Comparison of ENCODE assay signal across 1 cellular context in the genomic region with DNA sequence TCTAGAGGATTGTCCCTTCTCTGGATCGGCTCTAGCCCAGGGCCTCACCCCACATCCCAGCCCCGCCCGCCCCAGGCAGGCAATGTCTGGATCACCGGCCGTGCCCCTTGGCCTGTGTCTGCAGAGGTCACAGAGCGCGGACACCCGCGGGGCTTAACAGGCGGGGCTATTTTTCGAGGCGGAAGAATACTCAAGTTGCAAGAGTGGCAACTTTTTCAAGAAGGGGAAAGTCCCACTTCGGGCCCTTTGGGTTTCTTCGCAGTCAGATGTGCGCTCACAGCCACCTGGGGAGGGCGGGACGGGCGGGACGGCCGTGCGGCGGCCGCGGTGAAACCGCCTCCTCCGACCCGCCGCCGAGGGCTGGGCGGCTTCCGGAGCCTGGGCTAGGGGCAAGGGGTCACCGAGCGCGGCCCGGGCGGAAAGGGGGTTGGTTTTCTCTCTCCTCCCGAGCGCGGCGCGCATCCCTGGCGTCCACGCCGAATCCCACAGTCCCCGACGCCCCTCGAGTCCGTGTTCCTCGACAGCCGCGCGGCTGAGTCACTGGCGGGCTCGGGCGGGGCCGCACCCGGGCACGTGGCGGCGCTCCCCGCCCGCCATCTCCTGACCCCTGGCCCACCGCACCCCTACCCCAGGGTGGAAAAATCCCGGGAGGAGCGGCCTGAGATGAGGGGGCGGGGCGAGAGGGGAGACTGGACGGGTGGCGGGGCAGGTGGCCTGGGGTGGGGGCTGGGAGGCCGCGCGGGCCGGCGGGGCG.
A peak's percentile ranks its signal among the peaks of the same experiment; 100 is the strongest.
TF ChIP-seq lines count a peak whose summit lies in the region.

No MANE protein-coding gene starts in this region.

TF ChIP-seq in HepG2, 621 proteins besides CTCF, POLR2A, EP300 and RAD21 (continued from another document and continues in another):
- TF ChIP-seq ZNF549 (CRISPR knock-in tag; IDR thresholded peaks at IDR 0.05), result no peak
- TF ChIP-seq, protein P1, sequence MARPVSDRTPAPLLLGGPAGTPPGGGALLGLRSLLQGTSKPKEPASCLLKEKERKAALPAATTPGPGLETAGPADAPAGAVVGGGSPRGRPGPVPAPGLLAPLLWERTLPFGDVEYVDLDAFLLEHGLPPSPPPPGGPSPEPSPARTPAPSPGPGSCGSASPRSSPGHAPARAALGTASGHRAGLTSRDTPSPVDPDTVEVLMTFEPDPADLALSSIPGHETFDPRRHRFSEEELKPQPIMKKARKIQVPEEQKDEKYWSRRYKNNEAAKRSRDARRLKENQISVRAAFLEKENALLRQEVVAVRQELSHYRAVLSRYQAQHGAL (CRISPR knock-in tag; IDR thresholded peaks at IDR 0.05; ENCODE audit: not compliant biosample characterization), result no peak
- TF ChIP-seq KDM5A (IDR thresholded peaks at IDR 0.05; ENCODE audit: borderline replicate concordance, low read length), result no peak
- no peak for TF ChIP-seq ZNF34 (CRISPR knock-in tag; IDR thresholded peaks at IDR 0.05; ENCODE audit: borderline replicate concordance)
- TF ChIP-seq, protein P2, sequence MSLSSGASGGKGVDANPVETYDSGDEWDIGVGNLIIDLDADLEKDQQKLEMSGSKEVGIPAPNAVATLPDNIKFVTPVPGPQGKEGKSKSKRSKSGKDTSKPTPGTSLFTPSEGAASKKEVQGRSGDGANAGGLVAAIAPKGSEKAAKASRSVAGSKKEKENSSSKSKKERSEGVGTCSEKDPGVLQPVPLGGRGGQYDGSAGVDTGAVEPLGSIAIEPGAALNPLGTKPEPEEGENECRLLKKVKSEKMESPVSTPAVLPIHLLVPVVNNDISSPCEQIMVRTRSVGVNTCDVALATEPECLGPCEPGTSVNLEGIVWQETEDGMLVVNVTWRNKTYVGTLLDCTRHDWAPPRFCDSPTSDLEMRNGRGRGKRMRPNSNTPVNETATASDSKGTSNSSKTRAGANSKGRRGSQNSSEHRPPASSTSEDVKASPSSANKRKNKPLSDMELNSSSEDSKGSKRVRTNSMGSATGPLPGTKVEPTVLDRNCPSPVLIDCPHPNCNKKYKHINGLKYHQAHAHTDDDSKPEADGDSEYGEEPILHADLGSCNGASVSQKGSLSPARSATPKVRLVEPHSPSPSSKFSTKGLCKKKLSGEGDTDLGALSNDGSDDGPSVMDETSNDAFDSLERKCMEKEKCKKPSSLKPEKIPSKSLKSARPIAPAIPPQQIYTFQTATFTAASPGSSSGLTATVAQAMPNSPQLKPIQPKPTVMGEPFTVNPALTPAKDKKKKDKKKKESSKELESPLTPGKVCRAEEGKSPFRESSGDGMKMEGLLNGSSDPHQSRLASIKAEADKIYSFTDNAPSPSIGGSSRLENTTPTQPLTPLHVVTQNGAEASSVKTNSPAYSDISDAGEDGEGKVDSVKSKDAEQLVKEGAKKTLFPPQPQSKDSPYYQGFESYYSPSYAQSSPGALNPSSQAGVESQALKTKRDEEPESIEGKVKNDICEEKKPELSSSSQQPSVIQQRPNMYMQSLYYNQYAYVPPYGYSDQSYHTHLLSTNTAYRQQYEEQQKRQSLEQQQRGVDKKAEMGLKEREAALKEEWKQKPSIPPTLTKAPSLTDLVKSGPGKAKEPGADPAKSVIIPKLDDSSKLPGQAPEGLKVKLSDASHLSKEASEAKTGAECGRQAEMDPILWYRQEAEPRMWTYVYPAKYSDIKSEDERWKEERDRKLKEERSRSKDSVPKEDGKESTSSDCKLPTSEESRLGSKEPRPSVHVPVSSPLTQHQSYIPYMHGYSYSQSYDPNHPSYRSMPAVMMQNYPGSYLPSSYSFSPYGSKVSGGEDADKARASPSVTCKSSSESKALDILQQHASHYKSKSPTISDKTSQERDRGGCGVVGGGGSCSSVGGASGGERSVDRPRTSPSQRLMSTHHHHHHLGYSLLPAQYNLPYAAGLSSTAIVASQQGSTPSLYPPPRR (CRISPR knock-in tag; IDR thresholded peaks at IDR 0.05; ENCODE audit: borderline replicate concordance), result peak; percentile 57; the same call in 1 of the 2 replicates
- TF ChIP-seq, protein P3, sequence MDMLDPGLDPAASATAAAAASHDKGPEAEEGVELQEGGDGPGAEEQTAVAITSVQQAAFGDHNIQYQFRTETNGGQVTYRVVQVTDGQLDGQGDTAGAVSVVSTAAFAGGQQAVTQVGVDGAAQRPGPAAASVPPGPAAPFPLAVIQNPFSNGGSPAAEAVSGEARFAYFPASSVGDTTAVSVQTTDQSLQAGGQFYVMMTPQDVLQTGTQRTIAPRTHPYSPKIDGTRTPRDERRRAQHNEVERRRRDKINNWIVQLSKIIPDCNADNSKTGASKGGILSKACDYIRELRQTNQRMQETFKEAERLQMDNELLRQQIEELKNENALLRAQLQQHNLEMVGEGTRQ (IDR thresholded peaks at IDR 0.05; ENCODE audit: low read depth, low read length), result no peak
- TF ChIP-seq, protein P3 (CRISPR knock-in tag; IDR thresholded peaks at IDR 0.05; ENCODE audit: borderline replicate concordance), result no peak
- TF ChIP-seq ZNF264 (CRISPR knock-in tag; IDR thresholded peaks at IDR 0.05), result no peak; the same call in 1 of the 2 replicates
- TF ChIP-seq, protein P4, sequence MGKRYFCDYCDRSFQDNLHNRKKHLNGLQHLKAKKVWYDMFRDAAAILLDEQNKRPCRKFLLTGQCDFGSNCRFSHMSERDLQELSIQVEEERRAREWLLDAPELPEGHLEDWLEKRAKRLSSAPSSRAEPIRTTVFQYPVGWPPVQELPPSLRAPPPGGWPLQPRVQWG (CRISPR knock-in tag; IDR thresholded peaks at IDR 0.05; ENCODE audit: borderline replicate concordance, low read depth), result no peak
- TF ChIP-seq, protein P5, sequence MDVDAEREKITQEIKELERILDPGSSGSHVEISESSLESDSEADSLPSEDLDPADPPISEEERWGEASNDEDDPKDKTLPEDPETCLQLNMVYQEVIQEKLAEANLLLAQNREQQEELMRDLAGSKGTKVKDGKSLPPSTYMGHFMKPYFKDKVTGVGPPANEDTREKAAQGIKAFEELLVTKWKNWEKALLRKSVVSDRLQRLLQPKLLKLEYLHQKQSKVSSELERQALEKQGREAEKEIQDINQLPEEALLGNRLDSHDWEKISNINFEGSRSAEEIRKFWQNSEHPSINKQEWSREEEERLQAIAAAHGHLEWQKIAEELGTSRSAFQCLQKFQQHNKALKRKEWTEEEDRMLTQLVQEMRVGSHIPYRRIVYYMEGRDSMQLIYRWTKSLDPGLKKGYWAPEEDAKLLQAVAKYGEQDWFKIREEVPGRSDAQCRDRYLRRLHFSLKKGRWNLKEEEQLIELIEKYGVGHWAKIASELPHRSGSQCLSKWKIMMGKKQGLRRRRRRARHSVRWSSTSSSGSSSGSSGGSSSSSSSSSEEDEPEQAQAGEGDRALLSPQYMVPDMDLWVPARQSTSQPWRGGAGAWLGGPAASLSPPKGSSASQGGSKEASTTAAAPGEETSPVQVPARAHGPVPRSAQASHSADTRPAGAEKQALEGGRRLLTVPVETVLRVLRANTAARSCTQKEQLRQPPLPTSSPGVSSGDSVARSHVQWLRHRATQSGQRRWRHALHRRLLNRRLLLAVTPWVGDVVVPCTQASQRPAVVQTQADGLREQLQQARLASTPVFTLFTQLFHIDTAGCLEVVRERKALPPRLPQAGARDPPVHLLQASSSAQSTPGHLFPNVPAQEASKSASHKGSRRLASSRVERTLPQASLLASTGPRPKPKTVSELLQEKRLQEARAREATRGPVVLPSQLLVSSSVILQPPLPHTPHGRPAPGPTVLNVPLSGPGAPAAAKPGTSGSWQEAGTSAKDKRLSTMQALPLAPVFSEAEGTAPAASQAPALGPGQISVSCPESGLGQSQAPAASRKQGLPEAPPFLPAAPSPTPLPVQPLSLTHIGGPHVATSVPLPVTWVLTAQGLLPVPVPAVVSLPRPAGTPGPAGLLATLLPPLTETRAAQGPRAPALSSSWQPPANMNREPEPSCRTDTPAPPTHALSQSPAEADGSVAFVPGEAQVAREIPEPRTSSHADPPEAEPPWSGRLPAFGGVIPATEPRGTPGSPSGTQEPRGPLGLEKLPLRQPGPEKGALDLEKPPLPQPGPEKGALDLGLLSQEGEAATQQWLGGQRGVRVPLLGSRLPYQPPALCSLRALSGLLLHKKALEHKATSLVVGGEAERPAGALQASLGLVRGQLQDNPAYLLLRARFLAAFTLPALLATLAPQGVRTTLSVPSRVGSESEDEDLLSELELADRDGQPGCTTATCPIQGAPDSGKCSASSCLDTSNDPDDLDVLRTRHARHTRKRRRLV (CRISPR knock-in tag; IDR thresholded peaks at IDR 0.05), result no peak
- TF ChIP-seq SSRP1 (CRISPR knock-in tag; IDR thresholded peaks at IDR 0.05), result no peak
- no peak for TF ChIP-seq MED8 (CRISPR knock-in tag; IDR thresholded peaks at IDR 0.05; ENCODE audit: insufficient replicate concordance)
- no peak for TF ChIP-seq ZNF441 (CRISPR knock-in tag; IDR thresholded peaks at IDR 0.05; ENCODE audit: borderline replicate concordance)
- TF ChIP-seq KDM2A (CRISPR knock-in tag; IDR thresholded peaks at IDR 0.05; ENCODE audit: borderline replicate concordance, low read depth), result peak; percentile 16; the same call in 1 of the 2 replicates
- TF ChIP-seq, protein P6, sequence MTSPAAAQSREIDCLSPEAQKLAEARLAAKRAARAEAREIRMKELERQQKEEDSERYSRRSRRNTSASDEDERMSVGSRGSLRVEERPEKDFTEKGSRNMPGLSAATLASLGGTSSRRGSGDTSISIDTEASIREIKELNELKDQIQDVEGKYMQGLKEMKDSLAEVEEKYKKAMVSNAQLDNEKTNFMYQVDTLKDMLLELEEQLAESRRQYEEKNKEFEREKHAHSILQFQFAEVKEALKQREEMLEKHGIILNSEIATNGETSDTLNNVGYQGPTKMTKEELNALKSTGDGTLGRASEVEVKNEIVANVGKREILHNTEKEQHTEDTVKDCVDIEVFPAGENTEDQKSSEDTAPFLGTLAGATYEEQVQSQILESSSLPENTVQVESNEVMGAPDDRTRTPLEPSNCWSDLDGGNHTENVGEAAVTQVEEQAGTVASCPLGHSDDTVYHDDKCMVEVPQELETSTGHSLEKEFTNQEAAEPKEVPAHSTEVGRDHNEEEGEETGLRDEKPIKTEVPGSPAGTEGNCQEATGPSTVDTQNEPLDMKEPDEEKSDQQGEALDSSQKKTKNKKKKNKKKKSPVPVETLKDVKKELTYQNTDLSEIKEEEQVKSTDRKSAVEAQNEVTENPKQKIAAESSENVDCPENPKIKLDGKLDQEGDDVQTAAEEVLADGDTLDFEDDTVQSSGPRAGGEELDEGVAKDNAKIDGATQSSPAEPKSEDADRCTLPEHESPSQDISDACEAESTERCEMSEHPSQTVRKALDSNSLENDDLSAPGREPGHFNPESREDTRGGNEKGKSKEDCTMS (CRISPR knock-in tag; conservative IDR thresholded peaks at IDR 0.05), result no peak
- TF ChIP-seq, protein P7, sequence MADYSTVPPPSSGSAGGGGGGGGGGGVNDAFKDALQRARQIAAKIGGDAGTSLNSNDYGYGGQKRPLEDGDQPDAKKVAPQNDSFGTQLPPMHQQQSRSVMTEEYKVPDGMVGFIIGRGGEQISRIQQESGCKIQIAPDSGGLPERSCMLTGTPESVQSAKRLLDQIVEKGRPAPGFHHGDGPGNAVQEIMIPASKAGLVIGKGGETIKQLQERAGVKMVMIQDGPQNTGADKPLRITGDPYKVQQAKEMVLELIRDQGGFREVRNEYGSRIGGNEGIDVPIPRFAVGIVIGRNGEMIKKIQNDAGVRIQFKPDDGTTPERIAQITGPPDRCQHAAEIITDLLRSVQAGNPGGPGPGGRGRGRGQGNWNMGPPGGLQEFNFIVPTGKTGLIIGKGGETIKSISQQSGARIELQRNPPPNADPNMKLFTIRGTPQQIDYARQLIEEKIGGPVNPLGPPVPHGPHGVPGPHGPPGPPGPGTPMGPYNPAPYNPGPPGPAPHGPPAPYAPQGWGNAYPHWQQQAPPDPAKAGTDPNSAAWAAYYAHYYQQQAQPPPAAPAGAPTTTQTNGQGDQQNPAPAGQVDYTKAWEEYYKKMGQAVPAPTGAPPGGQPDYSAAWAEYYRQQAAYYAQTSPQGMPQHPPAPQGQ (CRISPR knock-in tag; IDR thresholded peaks at IDR 0.05; ENCODE audit: borderline replicate concordance), result no peak
- TF ChIP-seq, protein P8, sequence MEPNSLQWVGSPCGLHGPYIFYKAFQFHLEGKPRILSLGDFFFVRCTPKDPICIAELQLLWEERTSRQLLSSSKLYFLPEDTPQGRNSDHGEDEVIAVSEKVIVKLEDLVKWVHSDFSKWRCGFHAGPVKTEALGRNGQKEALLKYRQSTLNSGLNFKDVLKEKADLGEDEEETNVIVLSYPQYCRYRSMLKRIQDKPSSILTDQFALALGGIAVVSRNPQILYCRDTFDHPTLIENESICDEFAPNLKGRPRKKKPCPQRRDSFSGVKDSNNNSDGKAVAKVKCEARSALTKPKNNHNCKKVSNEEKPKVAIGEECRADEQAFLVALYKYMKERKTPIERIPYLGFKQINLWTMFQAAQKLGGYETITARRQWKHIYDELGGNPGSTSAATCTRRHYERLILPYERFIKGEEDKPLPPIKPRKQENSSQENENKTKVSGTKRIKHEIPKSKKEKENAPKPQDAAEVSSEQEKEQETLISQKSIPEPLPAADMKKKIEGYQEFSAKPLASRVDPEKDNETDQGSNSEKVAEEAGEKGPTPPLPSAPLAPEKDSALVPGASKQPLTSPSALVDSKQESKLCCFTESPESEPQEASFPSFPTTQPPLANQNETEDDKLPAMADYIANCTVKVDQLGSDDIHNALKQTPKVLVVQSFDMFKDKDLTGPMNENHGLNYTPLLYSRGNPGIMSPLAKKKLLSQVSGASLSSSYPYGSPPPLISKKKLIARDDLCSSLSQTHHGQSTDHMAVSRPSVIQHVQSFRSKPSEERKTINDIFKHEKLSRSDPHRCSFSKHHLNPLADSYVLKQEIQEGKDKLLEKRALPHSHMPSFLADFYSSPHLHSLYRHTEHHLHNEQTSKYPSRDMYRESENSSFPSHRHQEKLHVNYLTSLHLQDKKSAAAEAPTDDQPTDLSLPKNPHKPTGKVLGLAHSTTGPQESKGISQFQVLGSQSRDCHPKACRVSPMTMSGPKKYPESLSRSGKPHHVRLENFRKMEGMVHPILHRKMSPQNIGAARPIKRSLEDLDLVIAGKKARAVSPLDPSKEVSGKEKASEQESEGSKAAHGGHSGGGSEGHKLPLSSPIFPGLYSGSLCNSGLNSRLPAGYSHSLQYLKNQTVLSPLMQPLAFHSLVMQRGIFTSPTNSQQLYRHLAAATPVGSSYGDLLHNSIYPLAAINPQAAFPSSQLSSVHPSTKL (CRISPR knock-in tag; IDR thresholded peaks at IDR 0.05), result peak; percentile 75
- TF ChIP-seq AHR (CRISPR knock-in tag; IDR thresholded peaks at IDR 0.05), result no peak
- TF ChIP-seq, protein P9, sequence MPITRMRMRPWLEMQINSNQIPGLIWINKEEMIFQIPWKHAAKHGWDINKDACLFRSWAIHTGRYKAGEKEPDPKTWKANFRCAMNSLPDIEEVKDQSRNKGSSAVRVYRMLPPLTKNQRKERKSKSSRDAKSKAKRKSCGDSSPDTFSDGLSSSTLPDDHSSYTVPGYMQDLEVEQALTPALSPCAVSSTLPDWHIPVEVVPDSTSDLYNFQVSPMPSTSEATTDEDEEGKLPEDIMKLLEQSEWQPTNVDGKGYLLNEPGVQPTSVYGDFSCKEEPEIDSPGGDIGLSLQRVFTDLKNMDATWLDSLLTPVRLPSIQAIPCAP (CRISPR knock-in tag; IDR thresholded peaks at IDR 0.05; ENCODE audit: low read depth), result 0 out of 2 replicates have a peak, but pooled peaks have one; percentile 33
- peak; percentile 50; the same call in 1 of the 2 replicates for TF ChIP-seq ZBTB7A (CRISPR knock-in tag; IDR thresholded peaks at IDR 0.05)
- TF ChIP-seq ZNF598 (CRISPR knock-in tag; IDR thresholded peaks at IDR 0.05; ENCODE audit: borderline replicate concordance), result no peak
